In the genomic region with DNA sequence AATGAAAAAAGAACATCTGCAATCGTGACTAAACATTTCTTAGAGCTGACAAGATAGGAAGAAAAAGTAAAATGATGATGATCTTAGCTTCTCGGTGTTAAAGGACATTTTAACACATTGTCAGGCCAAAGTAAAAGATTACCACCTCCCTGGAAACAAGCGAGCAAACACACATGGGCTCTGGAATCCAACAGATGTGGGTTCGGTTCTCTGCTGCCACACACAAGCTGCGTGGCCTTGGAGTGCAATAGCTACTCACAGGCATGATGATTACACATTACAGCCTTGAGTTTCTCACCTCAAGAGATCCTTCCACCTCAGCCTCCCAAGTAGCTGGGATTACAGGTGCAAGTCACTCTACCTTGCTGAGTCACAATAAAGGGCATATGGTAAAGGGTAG, we compare ENCODE assay signal across 22 cellular contexts.
"Had no signal": no experiment of that assay in that cellular context is flagged by ENCODE, and none has a peak within 500 bp of the region (broad histone marks: within the 10 kb centered on the region; RNA-seq: fewer than 3 reads in every experiment).

No MANE protein-coding gene starts in this region.

- DNase-seq: dermis blood vessel endothelial cell; effector CD4-positive, alpha-beta T cell; endodermal cell; erythroblast; foreskin keratinocyte; heart left ventricle; islet precursor cell; mammary epithelial cell; naive thymus-derived CD8-positive, alpha-beta T cell; psoas muscle; stimulated activated CD4-positive, alpha-beta T cell treated with anti-CD3 and anti-CD28 coated beads, Interleukin-2, amount 100 ng/mL, for 24 hours; stimulated activated CD4-positive, alpha-beta T cell treated with anti-CD3 and anti-CD28 coated beads, Interleukin-4, amount 100 ng/mL, for 4 hours; stimulated activated naive B cell treated with anti-CD40 and anti-IgM and Interleukin-4, amounts not matched to agents 10 μg/mL and 1 μg/mL and 100 μg/mL, for 72 hours; stimulated activated naive CD8-positive, alpha-beta T cell treated with anti-CD3 and anti-CD28 coated beads, Interleukin-15, amount 100 ng/mL, for 72 hours; testis; upper lobe of right lung had no signal

- ATAC-seq: foreskin keratinocyte; heart left ventricle; left lobe of liver; naive thymus-derived CD8-positive, alpha-beta T cell; psoas muscle; sciatic nerve; stimulated activated naive B cell treated with anti-CD40 and anti-IgM and Interleukin-4, amounts not matched to agents 10 μg/mL and 1 μg/mL and 100 μg/mL, for 72 hours; stimulated activated naive CD8-positive, alpha-beta T cell treated with anti-CD3 and anti-CD28 coated beads, Interleukin-15, amount 100 ng/mL, for 72 hours; upper lobe of right lung had no signal

- H3K4me1 ChIP-seq: foreskin keratinocyte, heart left ventricle, psoas muscle, testis, tibial nerve, upper lobe of right lung, vagina had no signal

- H3K36me3 ChIP-seq: neutrophil had no signal

- H3K27me3 Mint-ChIP-seq: stimulated activated naive CD8-positive, alpha-beta T cell treated with anti-CD3 and anti-CD28 coated beads, Interleukin-15, amount 100 ng/mL, for 72 hours had no signal

- H3K4me1 Mint-ChIP-seq: endodermal cell; stimulated activated naive CD8-positive, alpha-beta T cell treated with anti-CD3 and anti-CD28 coated beads, Interleukin-15, amount 100 ng/mL, for 72 hours had no signal

- H3K27ac Mint-ChIP-seq: endodermal cell; stimulated activated naive B cell treated with anti-CD40 and anti-IgM and Interleukin-4, amounts not matched to agents 10 μg/mL and 1 μg/mL and 100 μg/mL, for 72 hours; stimulated activated naive CD8-positive, alpha-beta T cell treated with anti-CD3 and anti-CD28 coated beads, Interleukin-15, amount 100 ng/mL, for 72 hours had no signal

- H3K9me3 Mint-ChIP-seq: endodermal cell; naive thymus-derived CD8-positive, alpha-beta T cell; stimulated activated naive B cell treated with anti-CD40 and anti-IgM and Interleukin-4, amounts not matched to agents 10 μg/mL and 1 μg/mL and 100 μg/mL, for 72 hours; stimulated activated naive CD8-positive, alpha-beta T cell treated with anti-CD3 and anti-CD28 coated beads, Interleukin-15, amount 100 ng/mL, for 72 hours had no signal

- H3K4me3 ChIP-seq: heart left ventricle, psoas muscle, skin epidermis, testis, tibial nerve, upper lobe of right lung, vagina had no signal

- H3K27me3 ChIP-seq: heart left ventricle, neutrophil, testis, tibial nerve, upper lobe of right lung, vagina had no signal

- H3K27ac ChIP-seq: foreskin keratinocyte, heart left ventricle, neutrophil, psoas muscle, skin epidermis, testis, tibial nerve, upper lobe of right lung, vagina had no signal

- H3K4me3 Mint-ChIP-seq: endodermal cell; stimulated activated naive B cell treated with anti-CD40 and anti-IgM and Interleukin-4, amounts not matched to agents 10 μg/mL and 1 μg/mL and 100 μg/mL, for 72 hours; stimulated activated naive CD8-positive, alpha-beta T cell treated with anti-CD3 and anti-CD28 coated beads, Interleukin-15, amount 100 ng/mL, for 72 hours had no signal

- H3K9me3 ChIP-seq: heart left ventricle, neutrophil, psoas muscle, testis, tibial nerve, upper lobe of right lung, vagina had no signal

- H3K36me3 Mint-ChIP-seq: naive thymus-derived CD8-positive, alpha-beta T cell; stimulated activated naive B cell treated with anti-CD40 and anti-IgM and Interleukin-4, amounts not matched to agents 10 μg/mL and 1 μg/mL and 100 μg/mL, for 72 hours had no signal
